Comparison of ENCODE assay signal across 15 cellular contexts in the genomic region with DNA sequence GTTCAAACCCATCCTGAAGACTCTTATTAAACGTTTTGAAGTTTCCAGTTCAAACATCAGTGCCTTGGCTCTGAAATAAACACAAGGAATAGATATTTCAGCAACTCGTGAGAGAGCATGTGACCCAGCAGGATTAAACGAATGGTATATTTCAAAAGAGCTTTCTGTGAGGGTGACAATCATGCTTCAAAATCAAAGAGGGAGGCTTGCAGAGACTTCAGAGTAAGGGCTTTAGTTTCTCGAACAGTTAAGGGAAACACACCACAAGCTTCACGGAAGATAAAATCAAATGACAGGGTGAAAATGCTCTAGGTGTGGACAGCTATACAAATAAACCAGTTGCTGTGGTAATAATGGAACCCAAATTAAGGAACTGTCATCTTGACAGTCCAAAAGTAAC. TPM values are rescaled to one million over a fixed set of nuclear protein-coding genes. Genes with fewer than 3 reads are reported as not detected.
DNase-seq lines count a peak whose midpoint lies in the region; ATAC-seq and TF ChIP-seq lines count a peak whose summit lies in the region.
"Had no signal": no experiment of that assay in that cellular context is flagged by ENCODE, and none has a peak within 500 bp of the region (broad histone marks: within the 10 kb centered on the region; RNA-seq: fewer than 3 reads in every experiment).

No MANE protein-coding gene starts in this region.

- BruUV-seq in Panc1 (replicated peaks; lab: Mats Ljungman, UMichigan): no TSS peak

- peak overlapping the region; percentile 97 for H3K4me3 Mint-ChIP-seq in activated naive CD4-positive, alpha-beta T cell treated with anti-CD3 and anti-CD28 coated beads, Interleukin-2, amount 50 U/mL, for 24 hours
- H3K4me3 Mint-ChIP-seq in endothelial cell (ENCODE audit: unreplicated experiment): peak overlapping the region; percentile 93
- peak overlapping the region; percentile 92 to 98 for H3K4me3 Mint-ChIP-seq in stimulated activated naive B cell treated with anti-CD40 and anti-IgM and Interleukin-4, amounts not matched to agents 10 μg/mL and 1 μg/mL and 100 μg/mL, for 72 hours

- peaks cover 31% of the 10 kb centered on the region for H3K4me1 ChIP-seq in Panc1 (ENCODE audit: control insufficient read depth, insufficient read depth, low read length)

- H3K9me3 ChIP-seq in Panc1 (ENCODE audit: control insufficient read depth, insufficient read depth, low read depth, low read length) (no peaks in the 10 kb centered on the region), WERI-Rb-1 (ENCODE audit: severe bottlenecking) (peaks cover 3% of the 10 kb centered on the region)
- H3K9me3 ChIP-seq: esophagus squamous epithelium, testis had no signal

- no peak for DNase-seq in activated naive CD4-positive, alpha-beta T cell treated with anti-CD3 and anti-CD28 coated beads, Interleukin-2, amount 50 U/mL, for 16 hours
- DNase-seq in Panc1 (ENCODE audit: low read depth, low spot score) (no peak), endothelial cell (ENCODE audit: low spot score) (no peak), hippocampal formation (lab: John Stamatoyannopoulos, UW) (no peak), WERI-Rb-1 (no peak)
- no peak for DNase-seq in stimulated activated naive B cell treated with anti-CD40 and anti-IgM and Interleukin-4, amounts not matched to agents 10 μg/mL and 1 μg/mL and 100 μg/mL, for 72 hours
- DNase-seq in activated CD4-positive, alpha-beta T cell treated with anti-CD3 and anti-CD28 coated beads for 48 hours: no peak
- DNase-seq: AML-193, amygdala, esophagus squamous epithelium, HCEC 1CT, left ventricle myocardium superior, NCI-H2227 treated with DMSO at 0.1 percent for 48 hours, testis had no signal

- in situ Hi-C loops in Panc1 (cut with HindIII; ENCODE audit: low pct_unique_long_range_greater_than_20kb, low sequenced_read_pairs): no loop called here

- ATAC-seq in Panc1: no peak
- no peak for ATAC-seq in stimulated activated naive B cell treated with anti-CD40 and anti-IgM and Interleukin-4, amounts not matched to agents 10 μg/mL and 1 μg/mL and 100 μg/mL, for 72 hours (replicated peaks)
- ATAC-seq: left ventricle myocardium superior had no signal

- intact Hi-C loops in Panc1 (cut with micrococcal nuclease; ENCODE audit: unreplicated experiment): no loop called here

- H3K27ac ChIP-seq in Panc1 (ENCODE audit: low read length) (peak overlapping the region; percentile 36; the same call in 1 of the 2 replicates), WERI-Rb-1 (no peak overlapping the region)

- H3K4me3 ChIP-seq in Panc1 (ENCODE audit: low read depth in 2 of 2, low read length in 2 of 2) (no peak overlapping the region), WERI-Rb-1 (ENCODE audit: low read depth, low read length) (no peak overlapping the region)

- peaks cover 13% of the 10 kb centered on the region for H3K36me3 Mint-ChIP-seq in activated naive CD4-positive, alpha-beta T cell treated with anti-CD3 and anti-CD28 coated beads, Interleukin-2, amount 50 U/mL, for 24 hours
- peaks cover 17% of the 10 kb centered on the region for H3K36me3 Mint-ChIP-seq in endothelial cell (ENCODE audit: low read depth, unreplicated experiment)
- H3K36me3 Mint-ChIP-seq in stimulated activated naive B cell treated with anti-CD40 and anti-IgM and Interleukin-4, amounts not matched to agents 10 μg/mL and 1 μg/mL and 100 μg/mL, for 72 hours: peaks cover 16 to 30% of the 10 kb centered on the region in 2 donors

- CTCF ChIA-PET in Panc1 (lab: Charles Lee): no interaction called here

- peaks cover 77% of the 10 kb centered on the region for H3K4me1 Mint-ChIP-seq in activated naive CD4-positive, alpha-beta T cell treated with anti-CD3 and anti-CD28 coated beads, Interleukin-2, amount 50 U/mL, for 24 hours
- peaks cover 34% of the 10 kb centered on the region for H3K4me1 Mint-ChIP-seq in endothelial cell (ENCODE audit: unreplicated experiment)
- peaks cover 59 to 73% of the 10 kb centered on the region in 2 donors for H3K4me1 Mint-ChIP-seq in stimulated activated naive B cell treated with anti-CD40 and anti-IgM and Interleukin-4, amounts not matched to agents 10 μg/mL and 1 μg/mL and 100 μg/mL, for 72 hours

- H3K27me3 ChIP-seq in Panc1 (ENCODE audit: control insufficient read depth, insufficient read depth, low read length) (no peaks in the 10 kb centered on the region), WERI-Rb-1 (ENCODE audit: insufficient read depth, low read depth, severe bottlenecking) (no peaks in the 10 kb centered on the region)
- H3K27me3 ChIP-seq: esophagus squamous epithelium, testis had no signal

- peak overlapping the region; percentile 97 for H3K27ac Mint-ChIP-seq in activated naive CD4-positive, alpha-beta T cell treated with anti-CD3 and anti-CD28 coated beads, Interleukin-2, amount 50 U/mL, for 24 hours
- H3K27ac Mint-ChIP-seq in endothelial cell (ENCODE audit: unreplicated experiment): peak overlapping the region; percentile 93
- H3K27ac Mint-ChIP-seq in stimulated activated naive B cell treated with anti-CD40 and anti-IgM and Interleukin-4, amounts not matched to agents 10 μg/mL and 1 μg/mL and 100 μg/mL, for 72 hours: peak overlapping the region; percentile 96

- H3K36me3 ChIP-seq in Panc1 (ENCODE audit: control insufficient read depth, insufficient read depth, low read length): no peaks in the 10 kb centered on the region; the same call in 1 of the 2 replicates
- H3K36me3 ChIP-seq in WERI-Rb-1: peaks cover 8% of the 10 kb centered on the region

- no peaks in the 10 kb centered on the region for H3K9me3 Mint-ChIP-seq in activated naive CD4-positive, alpha-beta T cell treated with anti-CD3 and anti-CD28 coated beads, Interleukin-2, amount 50 U/mL, for 24 hours
- no peaks in the 10 kb centered on the region for H3K9me3 Mint-ChIP-seq in endothelial cell (ENCODE audit: unreplicated experiment)
- H3K9me3 Mint-ChIP-seq in stimulated activated naive B cell treated with anti-CD40 and anti-IgM and Interleukin-4, amounts not matched to agents 10 μg/mL and 1 μg/mL and 100 μg/mL, for 72 hours: no peaks in the 10 kb centered on the region

- POLR2A ChIA-PET in Panc1 (lab: Charles Lee): no interaction called here

- TF ChIP-seq CTCF in Panc1 (IDR thresholded peaks at IDR 0.05) (no peak), endothelial cell (IDR thresholded peaks at IDR 0.05; ENCODE audit: unreplicated experiment) (no peak), WERI-Rb-1 (IDR thresholded peaks at IDR 0.05; ENCODE audit: low read depth, low read length) (no peak)

- no peaks in the 10 kb centered on the region for H3K27me3 Mint-ChIP-seq in activated naive CD4-positive, alpha-beta T cell treated with anti-CD3 and anti-CD28 coated beads, Interleukin-2, amount 50 U/mL, for 24 hours
- peaks cover 3% of the 10 kb centered on the region for H3K27me3 Mint-ChIP-seq in endothelial cell (ENCODE audit: unreplicated experiment)
- no peaks in the 10 kb centered on the region for H3K27me3 Mint-ChIP-seq in stimulated activated naive B cell treated with anti-CD40 and anti-IgM and Interleukin-4, amounts not matched to agents 10 μg/mL and 1 μg/mL and 100 μg/mL, for 72 hours

RNA-seq across cellular contexts. Expression of gene HPS4, which starts 1.4 kb away (rescaled TPM):
- total RNA-seq in Panc1 (2021; ENCODE audit: unreplicated experiment): 26.2 TPM
- polyA plus RNA-seq in Panc1 (2012; ENCODE audit: insufficient read length): 14.4 TPM
- 34.2 TPM for total RNA-seq in endothelial cell (ENCODE audit: unreplicated experiment)

RNA-seq across cellular contexts. Expression of gene SRRD, which starts 1.5 kb away (rescaled TPM):
- total RNA-seq in Panc1 (2021; ENCODE audit: unreplicated experiment) (21.9 TPM), endothelial cell (ENCODE audit: unreplicated experiment) (19.5 TPM)
- polyA plus RNA-seq in Panc1 (2012; ENCODE audit: insufficient read length): 9.2 TPM

RNA-seq across cellular contexts. Expression of gene TFIP11, which starts 30.1 kb away (rescaled TPM):
- total RNA-seq in Panc1 (2021; ENCODE audit: unreplicated experiment): 29.8 TPM
- 34.5 TPM for polyA plus RNA-seq in Panc1 (2012; ENCODE audit: insufficient read length)
- 38.6 TPM for total RNA-seq in endothelial cell (ENCODE audit: unreplicated experiment)

RNA-seq across cellular contexts. Expression of gene ASPHD2, which starts 53.1 kb away (rescaled TPM):
- total RNA-seq in Panc1 (2021; ENCODE audit: unreplicated experiment) (0.15 TPM), endothelial cell (ENCODE audit: unreplicated experiment) (14.5 TPM)
- 0.38 TPM for polyA plus RNA-seq in Panc1 (2012; ENCODE audit: insufficient read length)
